In genomic region chr7:74400420-74401136, GRCh38 we compare ENCODE assay signal across 21 cellular contexts. TPM values are rescaled to one million over a fixed set of nuclear protein-coding genes. Genes with fewer than 3 reads are reported as not detected.
DNase-seq lines count a peak whose midpoint lies in the region; TF ChIP-seq lines count a peak whose summit lies in the region.
"Had no signal": no experiment of that assay in that cellular context is flagged by ENCODE, and none has a peak within 500 bp of the region (broad histone marks: within the 10 kb centered on the region; RNA-seq: fewer than 3 reads in every experiment).

No MANE protein-coding gene starts in this region.

- H3K36me3 ChIP-seq in NT2/D1 (ENCODE audit: insufficient read depth, insufficient read length, low read length) (peaks cover 48% of the 10 kb centered on the region), endodermal cell (ENCODE audit: control insufficient read depth, insufficient read depth, low read length) (peaks cover 58% of the 10 kb centered on the region)
- H3K36me3 ChIP-seq: right lobe of liver, thyroid gland had no signal

- H3K36me3 Mint-ChIP-seq in endodermal cell (ENCODE audit: low read depth), result peaks cover 57% of the 10 kb centered on the region
- H3K36me3 Mint-ChIP-seq: activated CD4-positive, alpha-beta memory T cell treated with anti-CD3 and anti-CD28 coated beads for 36 hours had no signal

- H3K4me1 ChIP-seq in NT2/D1 (ENCODE audit: insufficient read depth, insufficient read length) (no peaks in the 10 kb centered on the region), endodermal cell (ENCODE audit: control insufficient read depth, insufficient read depth, low read length) (no peaks in the 10 kb centered on the region)
- H3K4me1 ChIP-seq: adrenal gland, esophagus squamous epithelium, foreskin keratinocyte, HAP-1, heart left ventricle, prostate gland, right lobe of liver, thyroid gland had no signal

- H3K4me1 Mint-ChIP-seq in endodermal cell, result no peaks in the 10 kb centered on the region
- H3K4me1 Mint-ChIP-seq: naive thymus-derived CD8-positive, alpha-beta T cell had no signal

- DNase-seq in D341Med (ENCODE audit: low spot score) (peak; percentile 43), NT2/D1 (ENCODE audit: low read depth, low spot score) (no peak), endodermal cell (peak; percentile 53), posterior vena cava (ENCODE audit: low spot score) (peak; percentile 74), NCI-H128 (lab: John Stamatoyannopoulos, UW; ENCODE audit: unreplicated experiment) (no peak), mucosa of gallbladder (ENCODE audit: low spot score) (no peak), NCI-H1694 treated with DMSO at 0.1 percent for 48 hours (lab: John Stamatoyannopoulos, UW) (no peak)
- DNase-seq: esophagus squamous epithelium had no signal

- H3K27me3 ChIP-seq in NT2/D1 (ENCODE audit: insufficient read depth, insufficient read length) (no peaks in the 10 kb centered on the region), endodermal cell (ENCODE audit: control insufficient read depth, insufficient read depth, low read length, poor library complexity, severe bottlenecking) (no peaks in the 10 kb centered on the region)
- H3K27me3 ChIP-seq: adrenal gland, dorsolateral prefrontal cortex, esophagus squamous epithelium, foreskin keratinocyte, heart left ventricle, right lobe of liver, thyroid gland had no signal

- H3K9me3 ChIP-seq in NT2/D1 (ENCODE audit: insufficient read depth, low read length) (no peaks in the 10 kb centered on the region), endodermal cell (ENCODE audit: control insufficient read depth, low read length) (no peaks in the 10 kb centered on the region)
- H3K9me3 ChIP-seq: adrenal gland, esophagus squamous epithelium, HAP-1, prostate gland, right lobe of liver, thyroid gland had no signal

- intact Hi-C loops in posterior vena cava (cut with DNase I), result loop anchor here (2.0 to 5.0 kb wide), 2 partner anchors 194 to 533 kb away; no protein-coding TSS in a partner anchor

- H3K4me3 ChIP-seq in NT2/D1 (ENCODE audit: insufficient read length, low read depth) (no peak overlapping the region), endodermal cell (ENCODE audit: low read length) (no peak overlapping the region)
- H3K4me3 ChIP-seq: adrenal gland, dorsolateral prefrontal cortex, esophagus squamous epithelium, HAP-1, heart left ventricle, prostate gland, right lobe of liver, thyroid gland had no signal

- H3K27ac ChIP-seq in endodermal cell (ENCODE audit: low read depth, low read length), result no peak overlapping the region
- H3K27ac ChIP-seq: adrenal gland, C4-2B, esophagus squamous epithelium, foreskin keratinocyte, heart left ventricle, prostate gland, right lobe of liver, thyroid gland had no signal

- no peak overlapping the region for H3K4me3 Mint-ChIP-seq in endodermal cell
- H3K4me3 Mint-ChIP-seq: activated CD4-positive, alpha-beta memory T cell treated with anti-CD3 and anti-CD28 coated beads for 36 hours; activated naive CD4-positive, alpha-beta T cell treated with anti-CD3 and anti-CD28 coated beads for 36 hours; naive thymus-derived CD8-positive, alpha-beta T cell; T-helper 17 cell had no signal

- H3K9ac ChIP-seq in NT2/D1 (ENCODE audit: insufficient read length, low read depth) (peak overlapping the region; percentile 61), endodermal cell (ENCODE audit: extremely low read depth, low read length, poor library complexity, severe bottlenecking) (no peak overlapping the region)

- no peaks in the 10 kb centered on the region for H3K27me3 Mint-ChIP-seq in endodermal cell (ENCODE audit: insufficient read depth)
- H3K27me3 Mint-ChIP-seq: activated CD4-positive, alpha-beta memory T cell treated with anti-CD3 and anti-CD28 coated beads for 36 hours; naive thymus-derived CD8-positive, alpha-beta T cell; T-helper 17 cell had no signal

- 93 to 95% methylated on average over 13 to 22 of the region's 22 CpGs for WGBS in endodermal cell (ENCODE audit: insufficient coverage in 1 of 2, insufficient read length in 1 of 2), 2 experiments

- H3K27ac Mint-ChIP-seq in endodermal cell, result peak overlapping the region; percentile 55
- H3K27ac Mint-ChIP-seq: activated CD4-positive, alpha-beta memory T cell treated with anti-CD3 and anti-CD28 coated beads for 36 hours; activated naive CD4-positive, alpha-beta T cell treated with anti-CD3 and anti-CD28 coated beads for 36 hours; naive thymus-derived CD8-positive, alpha-beta T cell; T-helper 17 cell had no signal

- no peaks in the 10 kb centered on the region for H3K9me3 Mint-ChIP-seq in endodermal cell
- H3K9me3 Mint-ChIP-seq: activated CD4-positive, alpha-beta memory T cell treated with anti-CD3 and anti-CD28 coated beads for 36 hours; activated naive CD4-positive, alpha-beta T cell treated with anti-CD3 and anti-CD28 coated beads for 36 hours; naive thymus-derived CD8-positive, alpha-beta T cell had no signal

- no peak for TF ChIP-seq CTCF in endodermal cell (conservative IDR thresholded peaks at IDR 0.05)

RNA-seq across cellular contexts. Expression of gene GTF2IRD1, which starts 53.1 kb away (rescaled TPM):
- total RNA-seq in endodermal cell (10 to 100 TPM; 54.8 to 84.4 TPM), posterior vena cava (10 to 100 TPM; 14.7 to 17.0 TPM), mucosa of gallbladder (28.9 TPM)
- polyA plus RNA-seq in endodermal cell (2013, experiment 1 of 2), result 54.6 TPM
- 54.2 TPM for polyA plus RNA-seq in endodermal cell (2013, experiment 2 of 2)
- polyA plus RNA-seq: naive thymus-derived CD8-positive, alpha-beta T cell had no signal

Comparison
In these comparisons a context has a peak if more than half of its experiments do, and no peak if none do; other contexts are left out.
1. DNase-seq: peak in D341Med (single experiment), endodermal cell (single experiment) and posterior vena cava (single experiment); none in NT2/D1 (single experiment), NCI-H128 (single experiment), mucosa of gallbladder (single experiment) and NCI-H1694 treated with DMSO at 0.1 percent for 48 hours (single experiment).